Comparison of ENCODE assay signal across 17 cellular contexts in the genomic region with DNA sequence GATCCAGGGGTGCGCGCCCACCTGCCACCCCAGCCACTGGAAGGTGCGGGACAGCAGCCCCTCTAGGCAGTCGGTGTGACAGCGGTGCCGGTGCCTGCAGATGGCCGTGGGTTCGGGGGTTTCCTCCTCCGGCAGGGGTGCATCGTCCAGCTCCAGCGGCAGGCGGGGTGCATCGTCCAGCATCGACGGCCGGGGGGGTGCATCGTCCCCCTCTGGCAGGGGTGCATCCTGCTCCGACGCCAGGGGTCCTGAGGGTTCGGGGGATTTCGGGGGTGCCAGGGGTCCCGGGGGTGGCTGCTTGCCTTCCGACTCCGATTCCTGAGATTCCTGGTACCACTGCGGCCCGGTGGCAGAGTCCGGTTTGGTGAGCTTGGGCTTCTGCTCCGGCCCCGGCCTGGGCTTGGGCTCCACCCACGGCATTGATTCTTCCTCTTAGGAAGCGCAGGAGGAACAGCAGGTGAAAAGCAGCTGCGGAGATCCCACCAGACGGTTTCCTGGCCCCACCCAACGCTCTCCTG.
"Had no signal": no experiment of that assay in that cellular context is flagged by ENCODE, and none has a peak within 500 bp of the region (broad histone marks: within the 10 kb centered on the region; RNA-seq: fewer than 3 reads in every experiment).

No MANE protein-coding gene starts in this region.

- H3K27ac ChIP-seq: adrenal gland, cardiac muscle cell, ovary had no signal

- H3K27me3 ChIP-seq: cardiac muscle cell, ovary had no signal

- H3K9me3 ChIP-seq: adrenal gland had no signal

- ATAC-seq: esophagus mucosa; stimulated activated effector memory CD8-positive, alpha-beta T cell treated with anti-CD3 and anti-CD28 coated beads, Interleukin-12 subunit alpha, Interleukin-12 subunit beta, amount 100 ng/mL, for 72 hours had no signal

- H3K4me3 ChIP-seq: adrenal gland, cardiac muscle cell, ovary had no signal

- H3K36me3 ChIP-seq: adrenal gland, cardiac muscle cell, ovary had no signal

- DNase-seq: activated CD4-positive, alpha-beta T cell treated with anti-CD3 and anti-CD28 coated beads for 1 hour; activated CD4-positive, alpha-beta T cell treated with anti-CD3 and anti-CD28 coated beads, Interleukin-2, amount 50 U/mL, for 4 hours; activated naive CD4-positive, alpha-beta T cell treated with anti-CD3 and anti-CD28 coated beads, Interleukin-2, amount 10 ng/mL, durations not matched to agents 7 days and 5 days; activated T-cell treated with anti-CD3 and anti-CD28 coated beads, Interleukin-2, amount 50 U/mL, for 1 hour; adrenal gland; hypothalamus; kidney glomerular epithelial cell; midbrain; ovary; stimulated activated CD4-positive, alpha-beta T cell treated with anti-CD3 and anti-CD28 coated beads, Interleukin-12 subunit alpha, Interleukin-12 subunit beta, amount 100 ng/mL, for 4 hours; stimulated activated CD4-positive, alpha-beta T cell treated with anti-CD3 and anti-CD28 coated beads, Interleukin-2, amount 100 ng/mL, for 24 hours; T-helper 1 cell; T1000; trophoblast cell had no signal

- H3K4me1 ChIP-seq: adrenal gland had no signal
